25 cellular contexts compared by ENCODE assay signal in the genomic region with DNA sequence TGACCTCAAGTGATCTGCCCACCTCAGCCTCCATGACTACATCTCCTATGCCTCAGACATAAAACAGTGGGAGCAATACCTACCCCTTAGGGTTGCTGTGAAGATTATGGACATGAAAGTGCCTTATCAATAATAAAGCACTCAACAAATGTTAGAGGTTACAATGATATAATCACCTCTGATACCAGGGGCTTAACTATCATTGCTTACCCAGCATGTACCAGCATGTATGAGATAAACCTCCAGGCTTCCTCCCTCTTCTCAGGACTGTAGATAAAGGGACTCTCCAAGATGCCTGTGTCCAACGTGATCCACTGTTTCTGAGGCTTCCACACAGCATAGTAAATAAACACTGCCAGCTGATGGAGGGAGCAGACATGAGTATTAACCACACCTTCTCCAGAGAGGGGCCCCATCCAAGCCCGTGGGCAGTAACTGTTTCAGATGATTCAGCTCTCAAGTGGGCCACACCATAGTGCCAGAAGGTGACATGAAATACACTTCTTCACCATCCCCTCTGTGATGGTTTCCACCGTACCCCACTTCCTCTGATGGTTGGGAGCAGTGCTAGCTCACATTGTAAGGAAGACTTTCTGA. TPM values are rescaled to one million over a fixed set of nuclear protein-coding genes. Genes with fewer than 3 reads are reported as not detected.
DNase-seq lines count a peak whose midpoint lies in the region; ATAC-seq and TF ChIP-seq lines count a peak whose summit lies in the region.
"Had no signal": no experiment of that assay in that cellular context is flagged by ENCODE, and none has a peak within 500 bp of the region (broad histone marks: within the 10 kb centered on the region; RNA-seq: fewer than 3 reads in every experiment).

No MANE protein-coding gene starts in this region.

- H3K9me3 Mint-ChIP-seq in activated CD8-positive, alpha-beta T cell treated with anti-CD3 and anti-CD28 coated beads for 36 hours = no peaks in the 10 kb centered on the region
- no peaks in the 10 kb centered on the region for H3K9me3 Mint-ChIP-seq in activated CD8-positive, alpha-beta T cell treated with anti-CD3 and anti-CD28 coated beads, Interleukin-2, amount 10 ng/mL, durations not matched to agents 7 days and 5 days (ENCODE audit: insufficient read depth)
- H3K9me3 Mint-ChIP-seq in activated T-helper 17 cell treated with anti-CD3 and anti-CD28 coated beads, Interleukin-2, amount 50 U/mL, for 72 hours = no peaks in the 10 kb centered on the region
- H3K9me3 Mint-ChIP-seq: memory B cell; naive thymus-derived CD8-positive, alpha-beta T cell had no signal

- H3K27me3 ChIP-seq in left ventricle myocardium inferior (ENCODE audit: low read depth) = no peaks in the 10 kb centered on the region
- H3K27me3 ChIP-seq: brain microvascular endothelial cell, pancreas, thyroid gland had no signal

- TF ChIP-seq CTCF in activated CD8-positive, alpha-beta T cell treated with anti-CD3 and anti-CD28 coated beads for 36 hours (IDR thresholded peaks at IDR 0.05) = no peak
- TF ChIP-seq CTCF in HEK293 (tag by site-specific recombination; IDR thresholded peaks at IDR 0.05) = no peak
- TF ChIP-seq CTCF in left ventricle myocardium inferior (IDR thresholded peaks at IDR 0.05; ENCODE audit: borderline replicate concordance) = no peak

- no peaks in the 10 kb centered on the region for H3K27me3 Mint-ChIP-seq in activated CD8-positive, alpha-beta T cell treated with anti-CD3 and anti-CD28 coated beads for 36 hours
- no peaks in the 10 kb centered on the region for H3K27me3 Mint-ChIP-seq in activated CD8-positive, alpha-beta T cell treated with anti-CD3 and anti-CD28 coated beads, Interleukin-2, amount 10 ng/mL, durations not matched to agents 7 days and 5 days (ENCODE audit: low read depth)
- no peaks in the 10 kb centered on the region for H3K27me3 Mint-ChIP-seq in activated T-helper 17 cell treated with anti-CD3 and anti-CD28 coated beads, Interleukin-2, amount 50 U/mL, for 72 hours
- H3K27me3 Mint-ChIP-seq: activated naive CD8-positive, alpha-beta T cell; memory B cell; naive thymus-derived CD8-positive, alpha-beta T cell had no signal

- intact Hi-C loops in activated CD8-positive, alpha-beta T cell treated with anti-CD3 and anti-CD28 coated beads for 36 hours (cut with micrococcal nuclease) = no loop called here
- intact Hi-C loops in left ventricle myocardium inferior (cut with micrococcal nuclease) = no loop called here

- H3K4me3 ChIP-seq in HEK293 (ENCODE audit: low read depth, low read length) = no peak overlapping the region
- H3K4me3 ChIP-seq in left ventricle myocardium inferior = no peak overlapping the region
- H3K4me3 ChIP-seq: pancreas, thyroid gland had no signal

- peak; percentile 69 for DNase-seq in activated CD8-positive, alpha-beta T cell treated with anti-CD3 and anti-CD28 coated beads for 36 hours
- no peak for DNase-seq in activated CD8-positive, alpha-beta T cell treated with anti-CD3 and anti-CD28 coated beads, Interleukin-2, amount 10 ng/mL, durations not matched to agents 7 days and 5 days
- peak; percentile 22 to 25 for DNase-seq in stimulated activated CD8-positive, alpha-beta memory T cell treated with anti-CD3 and anti-CD28 coated beads, Interleukin-15, amount 100 ng/mL, for 48 hours (ENCODE audit: low read depth in 2 of 2)
- no peak for DNase-seq in cerebellar cortex (ENCODE audit: low spot score)
- DNase-seq in left ventricle myocardium inferior = no peak
- DNase-seq: brain microvascular endothelial cell; dermis blood vessel endothelial cell; kidney glomerular epithelial cell; MM.1S; naive thymus-derived CD8-positive, alpha-beta T cell; NCI-H1694 treated with DMSO at 0.1 percent for 48 hours; NCI-H2227 treated with DMSO at 0.1 percent for 48 hours; pancreas; thyroid gland had no signal

- CTCF ChIA-PET in activated CD8-positive, alpha-beta T cell treated with anti-CD3 and anti-CD28 coated beads for 36 hours (lab: Charles Lee) = no interaction called here
- CTCF ChIA-PET in activated CD8-positive, alpha-beta T cell treated with anti-CD3 and anti-CD28 coated beads, Interleukin-2, amount 10 ng/mL, durations not matched to agents 7 days and 5 days (lab: Charles Lee) = no interaction called here
- CTCF ChIA-PET in HEK293 (lab: Yijun Ruan, JAX) = interaction anchor here (0.9 kb wide), 1 partner anchor 764 kb away, joined by 3 read pairs; no protein-coding TSS in a partner anchor

- no peak overlapping the region for H3K4me3 Mint-ChIP-seq in activated CD8-positive, alpha-beta T cell treated with anti-CD3 and anti-CD28 coated beads for 36 hours
- no peak overlapping the region for H3K4me3 Mint-ChIP-seq in activated CD8-positive, alpha-beta T cell treated with anti-CD3 and anti-CD28 coated beads, Interleukin-2, amount 10 ng/mL, durations not matched to agents 7 days and 5 days
- H3K4me3 Mint-ChIP-seq in activated T-helper 17 cell treated with anti-CD3 and anti-CD28 coated beads, Interleukin-2, amount 50 U/mL, for 72 hours = no peak overlapping the region
- H3K4me3 Mint-ChIP-seq: activated naive CD8-positive, alpha-beta T cell; memory B cell; naive thymus-derived CD8-positive, alpha-beta T cell had no signal

- H3K4me1 ChIP-seq in HEK293 (ENCODE audit: control insufficient read depth, insufficient read depth, low read length) (no peaks in the 10 kb centered on the region), left ventricle myocardium inferior (no peaks in the 10 kb centered on the region)
- H3K4me1 ChIP-seq: pancreas, thyroid gland had no signal

- H3K9me3 ChIP-seq in HEK293 (ENCODE audit: control insufficient read depth, insufficient read depth, low read depth, low read length) = no peaks in the 10 kb centered on the region
- no peaks in the 10 kb centered on the region for H3K9me3 ChIP-seq in left ventricle myocardium inferior (replicated peaks)
- H3K9me3 ChIP-seq: pancreas, thyroid gland had no signal

- POLR2A ChIA-PET in activated CD8-positive, alpha-beta T cell treated with anti-CD3 and anti-CD28 coated beads for 36 hours (lab: Charles Lee) = no interaction called here
- POLR2A ChIA-PET in activated CD8-positive, alpha-beta T cell treated with anti-CD3 and anti-CD28 coated beads, Interleukin-2, amount 10 ng/mL, durations not matched to agents 7 days and 5 days (lab: Charles Lee) = no interaction called here
- POLR2A ChIA-PET in HEK293 (lab: Yijun Ruan, JAX) = no interaction called here

- H3K36me3 Mint-ChIP-seq in activated CD8-positive, alpha-beta T cell treated with anti-CD3 and anti-CD28 coated beads for 36 hours (ENCODE audit: low read depth) = no peaks in the 10 kb centered on the region
- no peaks in the 10 kb centered on the region for H3K36me3 Mint-ChIP-seq in activated CD8-positive, alpha-beta T cell treated with anti-CD3 and anti-CD28 coated beads, Interleukin-2, amount 10 ng/mL, durations not matched to agents 7 days and 5 days (ENCODE audit: low read depth)
- no peaks in the 10 kb centered on the region for H3K36me3 Mint-ChIP-seq in activated T-helper 17 cell treated with anti-CD3 and anti-CD28 coated beads, Interleukin-2, amount 50 U/mL, for 72 hours (ENCODE audit: low read depth)
- H3K36me3 Mint-ChIP-seq: CD14-positive monocyte; naive thymus-derived CD8-positive, alpha-beta T cell had no signal

- H3K27ac Mint-ChIP-seq in activated CD8-positive, alpha-beta T cell treated with anti-CD3 and anti-CD28 coated beads for 36 hours = peak overlapping the region; percentile 0
- H3K27ac Mint-ChIP-seq in activated CD8-positive, alpha-beta T cell treated with anti-CD3 and anti-CD28 coated beads, Interleukin-2, amount 10 ng/mL, durations not matched to agents 7 days and 5 days = no peak overlapping the region
- H3K27ac Mint-ChIP-seq in activated T-helper 17 cell treated with anti-CD3 and anti-CD28 coated beads, Interleukin-2, amount 50 U/mL, for 72 hours = peak overlapping the region; percentile 52
- H3K27ac Mint-ChIP-seq: activated naive CD8-positive, alpha-beta T cell; memory B cell; naive thymus-derived CD8-positive, alpha-beta T cell had no signal

- H3K36me3 ChIP-seq in HEK293 (ENCODE audit: control insufficient read depth in 2 of 2, insufficient read depth in 1 of 2, low read length in 2 of 2) (no peaks in the 10 kb centered on the region), left ventricle myocardium inferior (peaks cover 6% of the 10 kb centered on the region)
- H3K36me3 ChIP-seq: brain microvascular endothelial cell, pancreas, thyroid gland had no signal

- peak; percentile 92 for ATAC-seq in activated CD8-positive, alpha-beta T cell treated with anti-CD3 and anti-CD28 coated beads for 36 hours
- no peak for ATAC-seq in activated CD8-positive, alpha-beta T cell treated with anti-CD3 and anti-CD28 coated beads, Interleukin-2, amount 10 ng/mL, durations not matched to agents 7 days and 5 days
- peak; percentile 83 for ATAC-seq in activated T-helper 17 cell treated with anti-CD3 and anti-CD28 coated beads, Interleukin-2, amount 50 U/mL, for 72 hours (replicated peaks)
- ATAC-seq in GM21619 (IDR thresholded peaks at IDR 0.05; ENCODE audit: unreplicated experiment) = no peak
- ATAC-seq: HepG2; naive thymus-derived CD8-positive, alpha-beta T cell; pancreas had no signal

- H3K27ac ChIP-seq in HEK293 (ENCODE audit: extremely low read depth, low read depth, low read length) (no peak overlapping the region), left ventricle myocardium inferior (replicated peaks) (no peak overlapping the region)
- H3K27ac ChIP-seq: brain microvascular endothelial cell, epithelial cell of prostate, pancreas, thyroid gland, VCaP had no signal

- peaks cover 10% of the 10 kb centered on the region for H3K4me1 Mint-ChIP-seq in activated CD8-positive, alpha-beta T cell treated with anti-CD3 and anti-CD28 coated beads for 36 hours (ENCODE audit: low read depth)
- H3K4me1 Mint-ChIP-seq in activated CD8-positive, alpha-beta T cell treated with anti-CD3 and anti-CD28 coated beads, Interleukin-2, amount 10 ng/mL, durations not matched to agents 7 days and 5 days (ENCODE audit: low read depth) = peaks cover 13% of the 10 kb centered on the region
- peaks cover 5% of the 10 kb centered on the region for H3K4me1 Mint-ChIP-seq in activated T-helper 17 cell treated with anti-CD3 and anti-CD28 coated beads, Interleukin-2, amount 50 U/mL, for 72 hours
- H3K4me1 Mint-ChIP-seq: CD14-positive monocyte had no signal

RNA-seq across cellular contexts. Expression of gene RHBDL2, which starts 26.2 kb away (rescaled TPM):
- not detected for total RNA-seq in activated CD8-positive, alpha-beta T cell treated with anti-CD3 and anti-CD28 coated beads for 36 hours
- total RNA-seq in activated CD8-positive, alpha-beta T cell treated with anti-CD3 and anti-CD28 coated beads, Interleukin-2, amount 10 ng/mL, durations not matched to agents 7 days and 5 days = not detected
- total RNA-seq in activated T-helper 17 cell treated with anti-CD3 and anti-CD28 coated beads, Interleukin-2, amount 50 U/mL, for 72 hours = not detected
- not detected for total RNA-seq in left ventricle myocardium inferior
- total RNA-seq: naive thymus-derived CD8-positive, alpha-beta T cell; thyroid gland had no signal

RNA-seq across cellular contexts. Expression of gene GJA9, which starts 34.1 kb away (rescaled TPM):
- total RNA-seq in activated CD8-positive, alpha-beta T cell treated with anti-CD3 and anti-CD28 coated beads for 36 hours = not detected
- not detected for total RNA-seq in activated CD8-positive, alpha-beta T cell treated with anti-CD3 and anti-CD28 coated beads, Interleukin-2, amount 10 ng/mL, durations not matched to agents 7 days and 5 days
- total RNA-seq in activated T-helper 17 cell treated with anti-CD3 and anti-CD28 coated beads, Interleukin-2, amount 50 U/mL, for 72 hours = not detected
- not detected for total RNA-seq in left ventricle myocardium inferior
- total RNA-seq: dermis blood vessel endothelial cell; frontal cortex; H1; naive thymus-derived CD8-positive, alpha-beta T cell; pancreas; thyroid gland had no signal

RNA-seq across cellular contexts. Expression of gene MYCBP, which starts 42.3 kb away (rescaled TPM):
- total RNA-seq in activated CD8-positive, alpha-beta T cell treated with anti-CD3 and anti-CD28 coated beads for 36 hours = 10 to 100 TPM; 45.6 to 46.4 TPM
- 10 to 100 TPM; 52.7 to 61.1 TPM for total RNA-seq in activated CD8-positive, alpha-beta T cell treated with anti-CD3 and anti-CD28 coated beads, Interleukin-2, amount 10 ng/mL, durations not matched to agents 7 days and 5 days
- total RNA-seq in activated T-helper 17 cell treated with anti-CD3 and anti-CD28 coated beads, Interleukin-2, amount 50 U/mL, for 72 hours = 10 to 100 TPM; 15.5 to 40.5 TPM
- total RNA-seq in left ventricle myocardium inferior = 14.5 TPM

RNA-seq across cellular contexts. Expression of gene RRAGC, which starts 55.9 kb away (rescaled TPM):
- 1 to 10 TPM; 8.2 to 9.1 TPM for total RNA-seq in activated CD8-positive, alpha-beta T cell treated with anti-CD3 and anti-CD28 coated beads for 36 hours
- 10 to 100 TPM; 14.3 to 14.9 TPM for total RNA-seq in activated CD8-positive, alpha-beta T cell treated with anti-CD3 and anti-CD28 coated beads, Interleukin-2, amount 10 ng/mL, durations not matched to agents 7 days and 5 days
- total RNA-seq in activated T-helper 17 cell treated with anti-CD3 and anti-CD28 coated beads, Interleukin-2, amount 50 U/mL, for 72 hours = 10 to 100 TPM; 16.6 to 28.5 TPM
- total RNA-seq in left ventricle myocardium inferior = 20.0 TPM

Comparison
In these comparisons a context has a peak if more than half of its experiments do, and no peak if none do; other contexts are left out.
1. ATAC-seq: peak in activated CD8-positive, alpha-beta T cell treated with anti-CD3 and anti-CD28 coated beads for 36 hours (single experiment) and activated T-helper 17 cell treated with anti-CD3 and anti-CD28 coated beads, Interleukin-2, amount 50 U/mL, for 72 hours (single experiment); none in activated CD8-positive, alpha-beta T cell treated with anti-CD3 and anti-CD28 coated beads, Interleukin-2, amount 10 ng/mL, durations not matched to agents 7 days and 5 days (single experiment) and GM21619 (single experiment).
2. DNase-seq: peak in activated CD8-positive, alpha-beta T cell treated with anti-CD3 and anti-CD28 coated beads for 36 hours (single experiment) and stimulated activated CD8-positive, alpha-beta memory T cell treated with anti-CD3 and anti-CD28 coated beads, Interleukin-15, amount 100 ng/mL, for 48 hours (2 of 2); none in activated CD8-positive, alpha-beta T cell treated with anti-CD3 and anti-CD28 coated beads, Interleukin-2, amount 10 ng/mL, durations not matched to agents 7 days and 5 days (single experiment), cerebellar cortex (single experiment) and left ventricle myocardium inferior (single experiment).